In the genomic region with DNA sequence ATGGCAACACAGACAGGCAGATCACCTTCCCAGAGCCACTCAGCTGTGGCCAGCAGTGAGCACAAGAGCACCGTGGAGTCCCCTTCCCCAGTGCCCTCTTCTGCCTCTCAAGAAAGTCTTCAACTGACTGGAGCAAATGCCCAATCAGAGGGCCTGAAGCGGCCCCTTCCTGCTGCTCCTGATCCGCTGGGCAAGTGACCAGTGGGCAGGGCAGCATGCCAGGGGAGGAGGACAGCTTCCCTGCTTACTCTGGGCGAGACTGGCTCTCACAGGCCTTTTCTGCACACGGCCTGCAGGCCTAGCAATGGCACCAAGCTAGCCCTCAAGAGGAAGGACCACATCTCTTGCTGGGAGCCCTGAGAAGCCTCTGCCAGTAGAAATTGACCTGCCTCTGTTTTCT, we compare ENCODE assay signal across 27 cellular contexts. TPM values are rescaled to one million over a fixed set of nuclear protein-coding genes. Genes with fewer than 3 reads are reported as not detected.
"Had no signal": no experiment of that assay in that cellular context is flagged by ENCODE, and none has a peak within 500 bp of the region (broad histone marks: within the 10 kb centered on the region; RNA-seq: fewer than 3 reads in every experiment).

No MANE protein-coding gene starts in this region.

- H3K4me1 ChIP-seq: pancreas, stomach, upper lobe of right lung had no signal

- H3K4me2 ChIP-seq: smooth muscle cell had no signal

- H3K4me3 ChIP-seq: heart right ventricle, pancreas, smooth muscle cell, stomach, upper lobe of right lung had no signal

- H3K27ac ChIP-seq: brain microvascular endothelial cell, heart right ventricle, neutrophil, pancreas, stomach, upper lobe of right lung had no signal

- H3K9me3 ChIP-seq: heart right ventricle, neutrophil, pancreas, stomach, upper lobe of right lung had no signal

- ATAC-seq: activated CD8-positive, alpha-beta T cell treated with anti-CD3 and anti-CD28 coated beads, Interleukin-2, amount 10 ng/mL, durations not matched to agents 7 days and 5 days; esophagus mucosa; sciatic nerve; stimulated activated memory B cell treated with anti-CD40 and anti-IgM and Interleukin-4, amounts not matched to agents 10 μg/mL and 1 μg/mL and 100 μg/mL, for 72 hours; upper lobe of right lung had no signal

- DNase-seq: activated CD4-positive, alpha-beta T cell treated with anti-CD3 and anti-CD28 coated beads for 1 hour; activated CD4-positive, alpha-beta T cell treated with anti-CD3 and anti-CD28 coated beads, Interleukin-2, amount 50 U/mL, for 1 hour; activated CD8-positive, alpha-beta T cell treated with anti-CD3 and anti-CD28 coated beads, Interleukin-2, amount 10 ng/mL, durations not matched to agents 7 days and 5 days; activated gamma-delta T cell treated with Interleukin-2 at 50 U/mL for 16 hours; brain microvascular endothelial cell; effector memory CD4-positive, alpha-beta T cell; kidney; stimulated activated CD4-positive, alpha-beta T cell treated with anti-CD3 and anti-CD28 coated beads, Interleukin-15, amount 100 ng/mL, for 24 hours; stomach; T-helper 1 cell; upper lobe of right lung had no signal

- H3K36me3 ChIP-seq: brain microvascular endothelial cell, heart right ventricle, neutrophil, pancreas, stomach, upper lobe of right lung had no signal

- H3K27me3 ChIP-seq: neutrophil, pancreas had no signal

RNA-seq across cellular contexts. Expression of gene KRT71, which starts 0.9 kb away (rescaled TPM):
- total RNA-seq: activated CD8-positive, alpha-beta T cell treated with anti-CD3 and anti-CD28 coated beads, Interleukin-2, amount 10 ng/mL, durations not matched to agents 7 days and 5 days; activated T-helper 1 cell treated with anti-CD3 and anti-CD28 coated beads, Interleukin-12 subunit alpha, Interleukin-12 subunit beta, Interleukin-2, Interleukin-4 antibody, amounts not matched to agents 30 ng/mL and 10 ng/mL and 1 ng/mL, durations not matched to agents 14 hours and 24 hours and 36 hours; aorta; dermis microvascular lymphatic vessel endothelial cell; esophagus mucosa; frontal cortex; heart right ventricle; kidney; left lobe of liver; lung microvascular endothelial cell; myocyte; pancreas; pulmonary artery endothelial cell; sciatic nerve; smooth muscle cell; stomach; upper lobe of right lung had no signal
- polyA plus RNA-seq: aorta, heart right ventricle, pancreas, smooth muscle cell, stomach had no signal

RNA-seq across cellular contexts. Expression of gene KRT74, which starts 21.6 kb away (rescaled TPM):
- total RNA-seq: activated CD8-positive, alpha-beta T cell treated with anti-CD3 and anti-CD28 coated beads, Interleukin-2, amount 10 ng/mL, durations not matched to agents 7 days and 5 days; activated T-helper 1 cell treated with anti-CD3 and anti-CD28 coated beads, Interleukin-12 subunit alpha, Interleukin-12 subunit beta, Interleukin-2, Interleukin-4 antibody, amounts not matched to agents 30 ng/mL and 10 ng/mL and 1 ng/mL, durations not matched to agents 14 hours and 24 hours and 36 hours; aorta; dermis microvascular lymphatic vessel endothelial cell; frontal cortex; kidney; left lobe of liver; lung microvascular endothelial cell; myocyte; pancreas; pulmonary artery endothelial cell; sciatic nerve; smooth muscle cell; stomach; temporal lobe; upper lobe of right lung had no signal
- polyA plus RNA-seq: aorta, heart right ventricle, pancreas, smooth muscle cell had no signal

RNA-seq across cellular contexts. Expression of gene KRT5, which starts 31.9 kb away (rescaled TPM):
- total RNA-seq: activated CD8-positive, alpha-beta T cell treated with anti-CD3 and anti-CD28 coated beads, Interleukin-2, amount 10 ng/mL, durations not matched to agents 7 days and 5 days; activated T-helper 1 cell treated with anti-CD3 and anti-CD28 coated beads, Interleukin-12 subunit alpha, Interleukin-12 subunit beta, Interleukin-2, Interleukin-4 antibody, amounts not matched to agents 30 ng/mL and 10 ng/mL and 1 ng/mL, durations not matched to agents 14 hours and 24 hours and 36 hours; frontal cortex; left lobe of liver; lung microvascular endothelial cell had no signal

RNA-seq across cellular contexts. Expression of gene KRT72, which starts 49.2 kb away (rescaled TPM):
- total RNA-seq: activated T-helper 1 cell treated with anti-CD3 and anti-CD28 coated beads, Interleukin-12 subunit alpha, Interleukin-12 subunit beta, Interleukin-2, Interleukin-4 antibody, amounts not matched to agents 30 ng/mL and 10 ng/mL and 1 ng/mL, durations not matched to agents 14 hours and 24 hours and 36 hours; aorta; dermis microvascular lymphatic vessel endothelial cell; esophagus mucosa; frontal cortex; kidney; left lobe of liver; lung microvascular endothelial cell; myocyte; pulmonary artery endothelial cell; smooth muscle cell; stomach; temporal lobe; upper lobe of right lung had no signal
- polyA plus RNA-seq: heart right ventricle, pancreas, smooth muscle cell, stomach had no signal

RNA-seq across cellular contexts. Expression of gene KRT6A, which starts 59.0 kb away (rescaled TPM):
- total RNA-seq: activated CD8-positive, alpha-beta T cell treated with anti-CD3 and anti-CD28 coated beads, Interleukin-2, amount 10 ng/mL, durations not matched to agents 7 days and 5 days; activated T-helper 1 cell treated with anti-CD3 and anti-CD28 coated beads, Interleukin-12 subunit alpha, Interleukin-12 subunit beta, Interleukin-2, Interleukin-4 antibody, amounts not matched to agents 30 ng/mL and 10 ng/mL and 1 ng/mL, durations not matched to agents 14 hours and 24 hours and 36 hours; aorta; dermis microvascular lymphatic vessel endothelial cell; frontal cortex; kidney; left lobe of liver; lung microvascular endothelial cell; myocyte; sciatic nerve; temporal lobe had no signal
